ENCODE assay signal across 9 cellular contexts in the genomic region with DNA sequence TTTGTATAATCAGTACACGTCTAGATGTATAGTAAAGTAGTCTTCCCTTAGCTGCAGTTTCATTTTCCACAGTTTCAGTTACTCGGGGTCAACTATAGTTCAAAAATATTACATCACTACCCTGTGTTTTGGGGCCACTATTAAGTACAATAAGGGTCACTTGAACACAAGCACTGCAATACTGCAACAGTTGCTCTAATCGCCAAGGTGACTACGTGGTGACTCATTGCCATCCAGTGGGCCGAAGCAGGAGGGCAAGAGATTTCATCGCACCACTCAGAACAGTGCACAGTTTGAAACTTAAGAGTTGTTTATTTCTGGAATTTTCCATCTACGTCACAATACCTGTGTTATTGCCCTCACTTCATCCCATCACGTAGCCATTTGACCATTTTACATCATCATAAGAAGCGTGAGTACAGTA. TPM values are rescaled to one million over a fixed set of nuclear protein-coding genes. Genes with fewer than 3 reads are reported as not detected.
DNase-seq lines count a peak whose midpoint lies in the region; ATAC-seq, FAIRE-seq and TF ChIP-seq lines count a peak whose summit lies in the region.
"Had no signal": no experiment of that assay in that cellular context is flagged by ENCODE, and none has a peak within 500 bp of the region (broad histone marks: within the 10 kb centered on the region; RNA-seq: fewer than 3 reads in every experiment).

A gene (plus strand): TSS at position 379 of the 424 bp plus-strand sequence. CDS start 18,994 bp downstream, outside the sequence.

- DNase-seq in D721Med (ENCODE audit: insufficient read length, low spot score): no peak
- DNase-seq in SW480 (ENCODE audit: low spot score): peak; percentile 90
- DNase-seq in left ventricle myocardium superior: no peak
- DNase-seq in stromal cell of bone marrow (ENCODE audit: low read depth): peak; percentile 65
- DNase-seq in immature natural killer cell: no peak
- no peak for DNase-seq in stimulated activated CD4-positive, alpha-beta T cell treated with anti-CD3 and anti-CD28 coated beads, Interleukin-2, amount 100 ng/mL, for 48 hours

- FAIRE-seq in D721Med (lab: Jason Lieb, UNC): no peak

- H3K36me3 Mint-ChIP-seq in immature natural killer cell: peaks cover 0 to 5% (median 0%) of the 10 kb centered on the region in 3 donors

- intact Hi-C loops in left ventricle myocardium superior (cut with micrococcal nuclease): no loop called here

- no peak within 1 kb of the TSS for H3K4me3 Mint-ChIP-seq in immature natural killer cell
- H3K4me3 Mint-ChIP-seq: T-helper 1 cell treated with Interleukin-12 subunit alpha and Interleukin-12 subunit beta and Interleukin-4 antibody, amounts not matched to agents 30 μg/mL and 1 μg/mL, for 36 hours had no signal

- TF ChIP-seq CTCF in D721Med (IDR thresholded peaks at IDR 0.05; ENCODE audit: insufficient read depth, missing control alignments): peak; percentile 27

- H3K4me1 Mint-ChIP-seq in immature natural killer cell: peaks cover 0 to 4% of the 10 kb centered on the region in 2 donors

- H3K27me3 Mint-ChIP-seq in immature natural killer cell (ENCODE audit: low read depth in 3 of 3): peaks cover 1 to 10% (median 6%) of the 10 kb centered on the region in 3 donors

- no peak within 1 kb of the TSS for H3K27ac Mint-ChIP-seq in immature natural killer cell
- H3K27ac Mint-ChIP-seq: T-helper 1 cell treated with Interleukin-12 subunit alpha and Interleukin-12 subunit beta and Interleukin-4 antibody, amounts not matched to agents 30 μg/mL and 1 μg/mL, for 36 hours had no signal

- peak; percentile 76 for ATAC-seq in GM19452 (IDR thresholded peaks at IDR 0.05; ENCODE audit: unreplicated experiment)
- ATAC-seq in HG03521 (IDR thresholded peaks at IDR 0.05; ENCODE audit: unreplicated experiment): peak; percentile 89
- peak; percentile 84 for ATAC-seq in left ventricle myocardium superior

- no peaks in the 10 kb centered on the region for H3K9me3 Mint-ChIP-seq in immature natural killer cell
- H3K9me3 Mint-ChIP-seq: T-helper 1 cell treated with Interleukin-12 subunit alpha and Interleukin-12 subunit beta and Interleukin-4 antibody, amounts not matched to agents 30 μg/mL and 1 μg/mL, for 36 hours had no signal

RNA-seq across cellular contexts. Expression of the gene that starts here (rescaled TPM):
- total RNA-seq in left ventricle myocardium superior: not detected
- polyA plus RNA-seq in immature natural killer cell: not detected

Comparison
In these comparisons a context has a peak if more than half of its experiments do, and no peak if none do; other contexts are left out.
1. Peak in ATAC-seq in left ventricle myocardium superior; RNA of the gene not detected or under 1 TPM.
2. DNase-seq: peak in SW480 (single experiment) and stromal cell of bone marrow (single experiment); none in D721Med (single experiment), left ventricle myocardium superior (single experiment), immature natural killer cell (0 of 3) and stimulated activated CD4-positive, alpha-beta T cell treated with anti-CD3 and anti-CD28 coated beads, Interleukin-2, amount 100 ng/mL, for 48 hours (0 of 2).
3. Peak in every context shown above with its lines, with median percentiles within 50 percentile points of each other: ATAC-seq.